In the genomic region with DNA sequence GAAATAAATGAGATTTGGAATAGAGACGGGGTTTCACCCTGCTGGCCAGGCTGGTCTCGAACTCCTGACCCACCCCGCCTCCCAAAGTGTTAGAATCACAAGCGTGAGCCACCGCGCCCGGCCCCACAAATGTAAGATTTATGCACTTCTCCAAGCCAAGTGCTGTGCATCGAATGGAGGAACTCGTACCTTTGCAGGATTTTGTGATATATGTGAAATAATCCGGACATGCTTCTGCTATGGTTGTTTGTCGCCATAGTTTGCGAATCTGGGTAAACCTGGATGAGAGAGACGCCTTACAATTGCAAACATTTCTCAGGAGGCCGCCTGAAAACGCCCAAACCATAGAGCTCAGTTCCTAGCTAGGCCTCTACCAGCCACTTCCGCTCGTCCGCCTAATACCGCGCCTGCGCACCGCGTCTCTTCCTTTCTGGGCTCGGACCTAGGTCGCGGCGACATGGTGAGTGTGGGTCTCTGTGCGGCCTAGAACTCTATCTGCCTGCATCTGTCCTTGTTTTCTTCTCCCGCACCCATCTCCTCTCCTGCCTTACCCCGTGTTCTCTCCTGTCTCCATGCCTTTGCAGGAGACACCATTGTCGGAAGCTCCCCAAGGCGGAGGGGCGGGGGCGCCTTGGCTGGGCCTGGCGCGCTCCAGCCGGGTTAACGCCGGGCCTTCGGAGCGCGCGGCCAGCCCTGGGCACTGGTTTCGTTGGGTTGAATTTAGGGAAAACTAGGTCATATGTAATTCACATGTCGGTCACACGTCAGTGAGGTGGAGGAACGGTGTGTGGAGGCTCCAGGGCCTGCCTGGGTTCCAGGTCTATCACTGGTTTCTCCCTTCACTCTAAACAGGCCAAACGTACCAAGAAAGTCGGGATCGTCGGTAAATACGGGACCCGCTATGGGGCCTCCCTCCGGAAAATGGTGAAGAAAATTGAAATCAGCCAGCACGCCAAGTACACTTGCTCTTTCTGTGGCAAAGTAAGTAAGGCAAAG, we compare ENCODE assay signal across 1 cellular context.
TF ChIP-seq lines count a peak whose summit lies in the region.

RPL37A (plus strand) TSS at position 427 of the 996 bp plus-strand sequence; CDS start at position 458, 31 bp downstream.

TF ChIP-seq in HEK293, 187 proteins besides CTCF, POLR2A, EP300 and RAD21 (continued from another document):
- TF ChIP-seq, protein P1, sequence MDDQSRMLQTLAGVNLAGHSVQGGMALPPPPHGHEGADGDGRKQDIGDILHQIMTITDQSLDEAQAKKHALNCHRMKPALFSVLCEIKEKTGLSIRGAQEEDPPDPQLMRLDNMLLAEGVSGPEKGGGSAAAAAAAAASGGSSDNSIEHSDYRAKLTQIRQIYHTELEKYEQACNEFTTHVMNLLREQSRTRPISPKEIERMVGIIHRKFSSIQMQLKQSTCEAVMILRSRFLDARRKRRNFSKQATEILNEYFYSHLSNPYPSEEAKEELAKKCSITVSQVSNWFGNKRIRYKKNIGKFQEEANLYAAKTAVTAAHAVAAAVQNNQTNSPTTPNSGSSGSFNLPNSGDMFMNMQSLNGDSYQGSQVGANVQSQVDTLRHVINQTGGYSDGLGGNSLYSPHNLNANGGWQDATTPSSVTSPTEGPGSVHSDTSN (CRISPR knock-in tag; IDR thresholded peaks at IDR 0.05): 0 out of 2 replicates have a peak, but pooled peaks have one; percentile 30
- TF ChIP-seq, protein P2, sequence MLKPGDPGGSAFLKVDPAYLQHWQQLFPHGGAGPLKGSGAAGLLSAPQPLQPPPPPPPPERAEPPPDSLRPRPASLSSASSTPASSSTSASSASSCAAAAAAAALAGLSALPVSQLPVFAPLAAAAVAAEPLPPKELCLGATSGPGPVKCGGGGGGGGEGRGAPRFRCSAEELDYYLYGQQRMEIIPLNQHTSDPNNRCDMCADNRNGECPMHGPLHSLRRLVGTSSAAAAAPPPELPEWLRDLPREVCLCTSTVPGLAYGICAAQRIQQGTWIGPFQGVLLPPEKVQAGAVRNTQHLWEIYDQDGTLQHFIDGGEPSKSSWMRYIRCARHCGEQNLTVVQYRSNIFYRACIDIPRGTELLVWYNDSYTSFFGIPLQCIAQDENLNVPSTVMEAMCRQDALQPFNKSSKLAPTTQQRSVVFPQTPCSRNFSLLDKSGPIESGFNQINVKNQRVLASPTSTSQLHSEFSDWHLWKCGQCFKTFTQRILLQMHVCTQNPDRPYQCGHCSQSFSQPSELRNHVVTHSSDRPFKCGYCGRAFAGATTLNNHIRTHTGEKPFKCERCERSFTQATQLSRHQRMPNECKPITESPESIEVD (tag by site-specific recombination; IDR thresholded peaks at IDR 0.05): no peak
- TF ChIP-seq ZFP37 (tag by site-specific recombination; IDR thresholded peaks at IDR 0.05): peak; percentile 93
- peak; percentile 55 for TF ChIP-seq KLF1 (tag by site-specific recombination; IDR thresholded peaks at IDR 0.05)
- TF ChIP-seq ZNF530 (tag by site-specific recombination; IDR thresholded peaks at IDR 0.05; ENCODE audit: low read depth): no peak
- TF ChIP-seq ZNF184 (tag by site-specific recombination; IDR thresholded peaks at IDR 0.05): 0 out of 2 replicates have a peak, but pooled peaks have one; percentile 25
- peak; percentile 44; the same call in 1 of the 2 replicates for TF ChIP-seq SP3 (tag by site-specific recombination; IDR thresholded peaks at IDR 0.05)
- peak; percentile 60 for TF ChIP-seq ZNF518A (tag by site-specific recombination; conservative IDR thresholded peaks at IDR 0.05; ENCODE audit: low read depth)
- no peak for TF ChIP-seq ZNF677 (tag by site-specific recombination; IDR thresholded peaks at IDR 0.05)
- peak; percentile 92; the same call in 1 of the 2 replicates for TF ChIP-seq KLF7 (tag by site-specific recombination; IDR thresholded peaks at IDR 0.05; ENCODE audit: borderline replicate concordance)
- TF ChIP-seq YY1 (tag by site-specific recombination; IDR thresholded peaks at IDR 0.05): peak; percentile 57
- TF ChIP-seq TRIM28 (IDR thresholded peaks at IDR 0.05; ENCODE audit: borderline replicate concordance, low read length): peak; percentile 72
- peak; percentile 65; the same call in 1 of the 2 replicates for TF ChIP-seq ZNF394 (tag by site-specific recombination; IDR thresholded peaks at IDR 0.05; ENCODE audit: borderline replicate concordance)
